4 cellular contexts compared by ENCODE assay signal in genomic region chr21:18636897-18637296, GRCh38.
TF ChIP-seq lines count a peak whose summit lies in the region.

No MANE protein-coding gene starts in this region.

TF ChIP-seq in HepG2, 621 proteins besides CTCF, POLR2A, EP300 and RAD21:
- TF ChIP-seq BCL6 (CRISPR knock-in tag; IDR thresholded peaks at IDR 0.05): no peak
- no peak for TF ChIP-seq IRX3 (CRISPR knock-in tag; IDR thresholded peaks at IDR 0.05; ENCODE audit: borderline replicate concordance, low read depth)
- peak; percentile 48 for TF ChIP-seq CEBPB (IDR thresholded peaks at IDR 0.05; ENCODE audit: borderline replicate concordance, low read depth, low read length)
- TF ChIP-seq ZNF75D (CRISPR knock-in tag; IDR thresholded peaks at IDR 0.05; ENCODE audit: borderline replicate concordance): no peak
- TF ChIP-seq SETDB1 (CRISPR knock-in tag; IDR thresholded peaks at IDR 0.05; ENCODE audit: borderline replicate concordance): no peak
- no peak for TF ChIP-seq CERS6 (CRISPR knock-in tag; IDR thresholded peaks at IDR 0.05)

TF ChIP-seq in IMR-90, 13 proteins besides CTCF, POLR2A, EP300 and RAD21:
- TF ChIP-seq CHD1 (IDR thresholded peaks at IDR 0.05; ENCODE audit: low read depth, low read length): no peak
- TF ChIP-seq MAZ (IDR thresholded peaks at IDR 0.05; ENCODE audit: borderline replicate concordance, low read depth, low read length): no peak
- no peak for TF ChIP-seq BHLHE40 (IDR thresholded peaks at IDR 0.05; ENCODE audit: low read depth, low read length)
- 0 out of 2 replicates have a peak, but pooled peaks have one; percentile 27 for TF ChIP-seq CEBPB (IDR thresholded peaks at IDR 0.05; ENCODE audit: low read depth, low read length)
- TF ChIP-seq FOS (IDR thresholded peaks at IDR 0.05; ENCODE audit: low read depth, low read length): no peak
- TF ChIP-seq RFX5 (IDR thresholded peaks at IDR 0.05; ENCODE audit: low read depth, low read length): no peak
- TF ChIP-seq RCOR1 (IDR thresholded peaks at IDR 0.05; ENCODE audit: insufficient replicate concordance, low read length): no peak
- no peak for TF ChIP-seq MXI1 (IDR thresholded peaks at IDR 0.05; ENCODE audit: borderline replicate concordance, low read depth, low read length)

TF ChIP-seq in K562, 482 proteins besides CTCF, POLR2A, EP300 and RAD21:
- TF ChIP-seq SMARCA4 (IDR thresholded peaks at IDR 0.05) (no peak), ZBTB5 (IDR thresholded peaks at IDR 0.05) (no peak), NR0B1 (IDR thresholded peaks at IDR 0.05; ENCODE audit: partially characterized antibody) (no peak), ZNF140 (CRISPR knock-in tag; IDR thresholded peaks at IDR 0.05) (no peak), ZBTB34 (CRISPR knock-in tag; IDR thresholded peaks at IDR 0.05) (no peak), ZNF444 (CRISPR knock-in tag; IDR thresholded peaks at IDR 0.05) (no peak), SOX6 (IDR thresholded peaks at IDR 0.05) (no peak), CEBPB (tag; IDR thresholded peaks at IDR 0.05) (peak; percentile 57), ZNF507 (tag; conservative IDR thresholded peaks at IDR 0.05) (no peak), FOXA3 (CRISPR knock-in tag; conservative IDR thresholded peaks at IDR 0.05 in 1 of 2, IDR thresholded peaks at IDR 0.05 in 1 of 2) (no peak), CEBPG (CRISPR knock-in tag; IDR thresholded peaks at IDR 0.05) (no peak), CEBPG (tag; conservative IDR thresholded peaks at IDR 0.05 in 1 of 2, IDR thresholded peaks at IDR 0.05 in 1 of 2) (peak in 1 of 2 experiments; percentile 47; a peak in 1 of 4 replicates), RBM14 (IDR thresholded peaks at IDR 0.05; ENCODE audit: borderline replicate concordance, insufficient read depth, low read depth, low read length) (no peak), EGR1 (conservative IDR thresholded peaks at IDR 0.05) (no peak), HDAC8 (tag; IDR thresholded peaks at IDR 0.05) (no peak)

TF ChIP-seq in H1, 55 proteins besides CTCF, POLR2A, EP300 and RAD21:
- TF ChIP-seq GTF2F1 (IDR thresholded peaks at IDR 0.05; ENCODE audit: borderline replicate concordance, low read depth, low read length): no peak
- TF ChIP-seq CEBPB (IDR thresholded peaks at IDR 0.05; ENCODE audit: low read depth, low read length): peak; percentile 55; the same call in 1 of the 2 replicates
- TF ChIP-seq TCF12 (IDR thresholded peaks at IDR 0.05; ENCODE audit: low read depth, low read length): no peak
- TF ChIP-seq TAF1 (IDR thresholded peaks at IDR 0.05; ENCODE audit: low read depth, low read length): no peak
